In the genomic region with DNA sequence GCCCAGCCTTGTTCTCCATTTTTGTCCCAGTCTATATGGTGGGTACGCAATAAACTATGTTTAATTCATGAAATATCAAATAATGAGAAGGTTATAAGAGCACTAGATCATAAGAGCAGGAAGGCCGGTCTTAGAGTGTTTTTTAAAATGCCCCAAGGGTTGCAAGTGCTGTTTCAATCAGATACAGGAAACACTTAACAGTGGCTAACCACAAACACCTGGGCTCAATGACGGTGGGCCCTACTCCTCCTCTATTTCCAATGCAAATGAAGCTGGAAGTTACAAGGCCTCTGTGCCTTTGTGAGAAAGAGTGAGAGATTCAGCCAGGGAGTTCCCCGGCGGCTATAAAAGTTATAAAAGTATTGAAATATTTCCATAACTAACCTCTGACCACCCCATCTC, we compare ENCODE assay signal across 8 cellular contexts. TPM values are rescaled to one million over a fixed set of nuclear protein-coding genes. Genes with fewer than 3 reads are reported as not detected.
DNase-seq lines count a peak whose midpoint lies in the region; ATAC-seq and TF ChIP-seq lines count a peak whose summit lies in the region.

No MANE protein-coding gene starts in this region.

- H3K36me3 Mint-ChIP-seq in activated naive CD8-positive, alpha-beta T cell treated with anti-CD3 and anti-CD28 coated beads, Interleukin-2, amount 10 ng/mL, durations not matched to agents 7 days and 5 days = peaks cover 7% of the 10 kb centered on the region
- peaks cover 20% of the 10 kb centered on the region for H3K36me3 Mint-ChIP-seq in HFFc6 (ENCODE audit: low read depth)

- H4K20me1 ChIP-seq in OCI-LY3 (ENCODE audit: insufficient read depth, low read length) = no peaks in the 10 kb centered on the region
- H4K20me1 ChIP-seq in PC-3 (ENCODE audit: low read length) = no peaks in the 10 kb centered on the region
- no peaks in the 10 kb centered on the region for H4K20me1 ChIP-seq in hepatocyte (ENCODE audit: insufficient read depth, poor library complexity, severe bottlenecking)

- H3K9me2 ChIP-seq in PC-3 (replicated peaks; ENCODE audit: low read length) = no peaks in the 10 kb centered on the region
- no peaks in the 10 kb centered on the region for H3K9me2 ChIP-seq in hepatocyte (replicated peaks; ENCODE audit: insufficient read depth)

- peaks cover 12% of the 10 kb centered on the region for H3K27me3 ChIP-seq in OCI-LY3 (ENCODE audit: low read depth, low read length)
- H3K27me3 ChIP-seq in PC-3 (ENCODE audit: low read length) = no peaks in the 10 kb centered on the region
- H3K27me3 ChIP-seq in hepatocyte = no peaks in the 10 kb centered on the region

- H3K9me3 ChIP-seq in OCI-LY3 (ENCODE audit: insufficient read depth, low read length) = peaks cover 21% of the 10 kb centered on the region
- H3K9me3 ChIP-seq in PC-3 (ENCODE audit: low read length) = no peaks in the 10 kb centered on the region
- H3K9me3 ChIP-seq in hepatocyte (ENCODE audit: low read depth) = no peaks in the 10 kb centered on the region

- H2AFZ ChIP-seq in OCI-LY3 (ENCODE audit: low read depth, low read length) = no peak overlapping the region
- no peak overlapping the region for H2AFZ ChIP-seq in PC-3 (ENCODE audit: low read length)
- H2AFZ ChIP-seq in hepatocyte = no peak overlapping the region

- no peaks in the 10 kb centered on the region for H3K27me3 Mint-ChIP-seq in activated naive CD8-positive, alpha-beta T cell treated with anti-CD3 and anti-CD28 coated beads, Interleukin-2, amount 10 ng/mL, durations not matched to agents 7 days and 5 days
- peaks cover 10% of the 10 kb centered on the region for H3K27me3 Mint-ChIP-seq in HFFc6 (ENCODE audit: insufficient read depth)

- CTCF ChIA-PET in PC-3 (lab: Charles Lee) = no interaction called here

- peak overlapping the region; percentile 82 for H3K27ac Mint-ChIP-seq in activated naive CD8-positive, alpha-beta T cell treated with anti-CD3 and anti-CD28 coated beads, Interleukin-2, amount 10 ng/mL, durations not matched to agents 7 days and 5 days
- H3K27ac Mint-ChIP-seq in HFFc6 = no peak overlapping the region

- H3K4me1 ChIP-seq in OCI-LY3 (ENCODE audit: low read length) (peaks cover 23% of the 10 kb centered on the region), PC-3 (ENCODE audit: insufficient read depth, low read length) (no peaks in the 10 kb centered on the region), hepatocyte (ENCODE audit: insufficient read depth) (no peaks in the 10 kb centered on the region)

- no TSS peak for BruUV-seq in PC-3 (replicated peaks; lab: Mats Ljungman, UMichigan)

- H3K4me2 ChIP-seq in OCI-LY3 (ENCODE audit: low read length) = peak overlapping the region; percentile 79
- no peak overlapping the region for H3K4me2 ChIP-seq in PC-3 (ENCODE audit: low read length)
- H3K4me2 ChIP-seq in hepatocyte = no peak overlapping the region

- peak overlapping the region; percentile 58 for H3K4me3 ChIP-seq in OCI-LY3 (ENCODE audit: low read length)
- H3K4me3 ChIP-seq in PC-3 (ENCODE audit: low read length) = no peak overlapping the region
- no peak overlapping the region for H3K4me3 ChIP-seq in hepatocyte

- H3K4me1 Mint-ChIP-seq in activated naive CD8-positive, alpha-beta T cell treated with anti-CD3 and anti-CD28 coated beads, Interleukin-2, amount 10 ng/mL, durations not matched to agents 7 days and 5 days = peaks cover 20% of the 10 kb centered on the region
- H3K4me1 Mint-ChIP-seq in HFFc6 (ENCODE audit: low read depth) = no peaks in the 10 kb centered on the region

- H3K4me3 Mint-ChIP-seq in activated naive CD8-positive, alpha-beta T cell treated with anti-CD3 and anti-CD28 coated beads, Interleukin-2, amount 10 ng/mL, durations not matched to agents 7 days and 5 days = peak overlapping the region; percentile 68
- H3K4me3 Mint-ChIP-seq in HFFc6 = no peak overlapping the region

- no peaks in the 10 kb centered on the region for H3F3A ChIP-seq in PC-3 (ENCODE audit: low read length, unreplicated experiment)

- ATAC-seq in GM18909 (IDR thresholded peaks at IDR 0.05; ENCODE audit: poor library complexity, unreplicated experiment) = peak; percentile 98
- peak; percentile 98 for ATAC-seq in HG02973 (IDR thresholded peaks at IDR 0.05; ENCODE audit: unreplicated experiment)
- peak; percentile 99 for ATAC-seq in activated naive CD8-positive, alpha-beta T cell treated with anti-CD3 and anti-CD28 coated beads, Interleukin-2, amount 10 ng/mL, durations not matched to agents 7 days and 5 days (ENCODE audit: low read depth)
- no peak for ATAC-seq in PC-3

- peak; percentile 48 for DNase-seq in activated naive CD8-positive, alpha-beta T cell treated with anti-CD3 and anti-CD28 coated beads, Interleukin-2, amount 10 ng/mL, durations not matched to agents 7 days and 5 days
- peak; percentile 28 for DNase-seq in stimulated activated CD8-positive, alpha-beta memory T cell treated with anti-CD3 and anti-CD28 coated beads, Interleukin-12 subunit alpha, Interleukin-12 subunit beta, amount 100 ng/mL, for 24 hours (ENCODE audit: extremely low read depth)
- no peak for DNase-seq in PC-3
- DNase-seq in hepatocyte (ENCODE audit: low spot score) = no peak
- no peak for DNase-seq in HFFc6

- H3K36me3 ChIP-seq in OCI-LY3 (replicated peaks; ENCODE audit: low read depth, low read length) (peaks cover 4% of the 10 kb centered on the region), PC-3 (ENCODE audit: low read depth, low read length) (no peaks in the 10 kb centered on the region), hepatocyte (replicated peaks; ENCODE audit: insufficient read depth, low read depth) (no peaks in the 10 kb centered on the region)

- WGBS in hepatocyte (ENCODE audit: low lambda C conversion rate, missing lambda C conversion rate) = 48% methylated on average over 5 of the region's 5 CpGs

- no peaks in the 10 kb centered on the region for H3K79me2 ChIP-seq in OCI-LY3 (ENCODE audit: low read length)
- no peaks in the 10 kb centered on the region for H3K79me2 ChIP-seq in PC-3 (ENCODE audit: low read length)
- H3K79me2 ChIP-seq in hepatocyte = no peaks in the 10 kb centered on the region

- POLR2A ChIA-PET in activated naive CD8-positive, alpha-beta T cell treated with anti-CD3 and anti-CD28 coated beads, Interleukin-2, amount 10 ng/mL, durations not matched to agents 7 days and 5 days (lab: Charles Lee) = interaction anchor here (0.9 to 2.1 kb wide), 5 partner anchors 18 to 266 kb away, joined by 3 to 9 read pairs (median 5); partner anchors contain the start of gene POLR2D
- POLR2A ChIA-PET in PC-3 (lab: Charles Lee; ENCODE audit: unreplicated experiment) = no interaction called here

- H3K27ac ChIP-seq in OCI-LY3 (ENCODE audit: low read length) = peak overlapping the region; percentile 59
- no peak overlapping the region for H3K27ac ChIP-seq in PC-3 (ENCODE audit: low read length)
- no peak overlapping the region for H3K27ac ChIP-seq in hepatocyte

- TF ChIP-seq CTCF in OCI-LY3 (IDR thresholded peaks at IDR 0.05; ENCODE audit: low read depth, low read length) (no peak), PC-3 (conservative IDR thresholded peaks at IDR 0.05; ENCODE audit: low read depth, low read length) (no peak), hepatocyte (IDR thresholded peaks at IDR 0.05; ENCODE audit: poor library complexity) (no peak), HFFc6 (IDR thresholded peaks at IDR 0.05) (no peak)

- intact Hi-C loops in PC-3 (cut with micrococcal nuclease) = no loop called here

- peaks cover 17% of the 10 kb centered on the region for H3K9me3 Mint-ChIP-seq in activated naive CD8-positive, alpha-beta T cell treated with anti-CD3 and anti-CD28 coated beads, Interleukin-2, amount 10 ng/mL, durations not matched to agents 7 days and 5 days
- peaks cover 24% of the 10 kb centered on the region for H3K9me3 Mint-ChIP-seq in HFFc6

- peak overlapping the region; percentile 37; the same call in 1 of the 2 replicates for H3K9ac ChIP-seq in OCI-LY3 (ENCODE audit: low read length)
- H3K9ac ChIP-seq in PC-3 (ENCODE audit: low read length) = no peak overlapping the region

RNA-seq across cellular contexts. Expression of gene WDR33, which starts 18.9 kb away (rescaled TPM):
- 10 to 100 TPM; 69.1 to 82.2 TPM for total RNA-seq in activated naive CD8-positive, alpha-beta T cell treated with anti-CD3 and anti-CD28 coated beads, Interleukin-2, amount 10 ng/mL, durations not matched to agents 7 days and 5 days
- total RNA-seq in PC-3 (2014; rRNA removed) = 31.4 and 31.7 TPM in 2 replicates
- 36.2 and 47.5 TPM in 2 replicates for total RNA-seq in hepatocyte
- 33.5 and 43.3 TPM in 2 replicates for polyA plus RNA-seq in hepatocyte
- total RNA-seq in HFFc6 (2021; fragmentation: NEBNext Ultra II Directional; extraction: Animal tissue kit (Norgen Biotek cat#: 25700)) = 10 to 100 TPM; 36.3 to 40.1 (median 39.4) TPM

RNA-seq across cellular contexts. Expression of gene POLR2D, which starts 28.1 kb away (rescaled TPM):
- total RNA-seq in activated naive CD8-positive, alpha-beta T cell treated with anti-CD3 and anti-CD28 coated beads, Interleukin-2, amount 10 ng/mL, durations not matched to agents 7 days and 5 days = 10 to 100 TPM; 37.7 to 43.4 TPM
- total RNA-seq in PC-3 (2014; rRNA removed) = 23.6 and 25.3 TPM in 2 replicates
- total RNA-seq in hepatocyte = 19.9 and 25.2 TPM in 2 replicates
- 22.0 and 31.4 TPM in 2 replicates for polyA plus RNA-seq in hepatocyte
- 10 to 100 TPM; 36.4 to 46.8 (median 41.5) TPM for total RNA-seq in HFFc6 (2021; fragmentation: NEBNext Ultra II Directional; extraction: Animal tissue kit (Norgen Biotek cat#: 25700))

RNA-seq across cellular contexts. Expression of gene AMMECR1L, which starts 55.9 kb away (rescaled TPM):
- 10 to 100 TPM; 14.7 to 15.7 TPM for total RNA-seq in activated naive CD8-positive, alpha-beta T cell treated with anti-CD3 and anti-CD28 coated beads, Interleukin-2, amount 10 ng/mL, durations not matched to agents 7 days and 5 days
- total RNA-seq in PC-3 (2014; rRNA removed) (10.9 and 14.6 TPM in 2 replicates), hepatocyte (10.1 and 14.7 TPM in 2 replicates)
- polyA plus RNA-seq in hepatocyte = 8.1 and 9.3 TPM in 2 replicates
- 10 to 100 TPM; 13.9 to 18.2 (median 14.8) TPM for total RNA-seq in HFFc6 (2021; fragmentation: NEBNext Ultra II Directional; extraction: Animal tissue kit (Norgen Biotek cat#: 25700))

Comparison
In these comparisons a context has a peak if more than half of its experiments do, and no peak if none do; other contexts are left out.
1. DNase-seq: peak in activated naive CD8-positive, alpha-beta T cell treated with anti-CD3 and anti-CD28 coated beads, Interleukin-2, amount 10 ng/mL, durations not matched to agents 7 days and 5 days (single experiment) and stimulated activated CD8-positive, alpha-beta memory T cell treated with anti-CD3 and anti-CD28 coated beads, Interleukin-12 subunit alpha, Interleukin-12 subunit beta, amount 100 ng/mL, for 24 hours (single experiment); none in PC-3 (single experiment), hepatocyte (single experiment) and HFFc6 (single experiment).